12 cellular contexts compared by ENCODE assay signal in genomic region chr1:82485591-82486369, GRCh38.
A peak's percentile ranks its signal among the peaks of the same experiment; 100 is the strongest.
DNase-seq lines count a peak whose midpoint lies in the region; ATAC-seq, FAIRE-seq and TF ChIP-seq lines count a peak whose summit lies in the region.
"Had no signal": no experiment of that assay in that cellular context is flagged by ENCODE, and none has a peak within 500 bp of the region (broad histone marks: within the 10 kb centered on the region; RNA-seq: fewer than 3 reads in every experiment).

No MANE protein-coding gene starts in this region.

- TF ChIP-seq CTCF in RWPE2 (IDR thresholded peaks at IDR 0.05; ENCODE audit: poor library complexity, severe bottlenecking) = no peak

- no peak for TF ChIP-seq POLR2A in H54 (IDR thresholded peaks at IDR 0.05; ENCODE audit: low read depth, low read length)

- H3K9me3 Mint-ChIP-seq in activated naive CD4-positive, alpha-beta T cell treated with anti-CD3 and anti-CD28 coated beads, Interleukin-2, amount 50 U/mL, for 72 hours = no peaks in the 10 kb centered on the region

- H3K36me3 Mint-ChIP-seq in activated naive CD4-positive, alpha-beta T cell treated with anti-CD3 and anti-CD28 coated beads, Interleukin-2, amount 50 U/mL, for 72 hours = no peaks in the 10 kb centered on the region
- H3K36me3 Mint-ChIP-seq: natural killer cell treated with Interleukin-12 subunit alpha and Interleukin-12 subunit beta and Interleukin-15 and Interleukin-18, amount 100 ng/mL, for 72 hours had no signal

- no peak overlapping the region for H3K27ac Mint-ChIP-seq in activated naive CD4-positive, alpha-beta T cell treated with anti-CD3 and anti-CD28 coated beads, Interleukin-2, amount 50 U/mL, for 72 hours
- H3K27ac Mint-ChIP-seq: natural killer cell treated with Interleukin-12 subunit alpha and Interleukin-12 subunit beta and Interleukin-15 and Interleukin-18, amount 100 ng/mL, for 72 hours had no signal

- no peaks in the 10 kb centered on the region for H3K27me3 ChIP-seq in RWPE2 (ENCODE audit: insufficient read depth, poor library complexity, severe bottlenecking)

- no peaks in the 10 kb centered on the region for H3K9me3 ChIP-seq in RWPE2 (ENCODE audit: severe bottlenecking)

- no peak overlapping the region for H3K4me3 ChIP-seq in RWPE2 (ENCODE audit: severe bottlenecking)

- peak; percentile 33 for FAIRE-seq in H54 (lab: Jason Lieb, UNC)
- FAIRE-seq: endometrium had no signal

- DNase-seq in H54 (ENCODE audit: insufficient read length, low spot score) (peak; percentile 7), RWPE2 (ENCODE audit: low spot score) (no peak), globus pallidus (ENCODE audit: low spot score) (peak; percentile 11), pons (ENCODE audit: low spot score) (peak; percentile 26), activated gamma-delta T cell treated with Interleukin-2 at 50 U/mL for 16 hours (no peak)
- no peak for DNase-seq in activated naive CD4-positive, alpha-beta T cell treated with anti-CD3 and anti-CD28 coated beads, Interleukin-2, amount 50 U/mL, for 72 hours (ENCODE audit: low spot score in 2 of 2)
- DNase-seq: stimulated activated CD8-positive, alpha-beta memory T cell treated with anti-CD3 and anti-CD28 coated beads, Interleukin-4, amount 100 ng/mL, for 48 hours had no signal

- peaks cover 26% of the 10 kb centered on the region for H3K4me1 ChIP-seq in RWPE2 (ENCODE audit: insufficient read depth, poor library complexity, severe bottlenecking)

- ATAC-seq in RWPE2 (ENCODE audit: low read depth) (peak; percentile 92), HG02970 (IDR thresholded peaks at IDR 0.05; ENCODE audit: low FRiP score, unreplicated experiment) (no peak), GM19324 (IDR thresholded peaks at IDR 0.05; ENCODE audit: low FRiP score, unreplicated experiment) (no peak)
- no peak for ATAC-seq in activated naive CD4-positive, alpha-beta T cell treated with anti-CD3 and anti-CD28 coated beads, Interleukin-2, amount 50 U/mL, for 72 hours
- ATAC-seq: natural killer cell treated with Interleukin-12 subunit alpha and Interleukin-12 subunit beta and Interleukin-15 and Interleukin-18, amount 100 ng/mL, for 72 hours; Panc1 had no signal

- peak overlapping the region; percentile 61 for H3K27ac ChIP-seq in RWPE2 (ENCODE audit: poor library complexity, severe bottlenecking)

- H3K36me3 ChIP-seq in RWPE2 (ENCODE audit: low read depth) = no peaks in the 10 kb centered on the region

Comparison
In these comparisons a context has a peak if more than half of its experiments do, and no peak if none do; other contexts are left out.
1. DNase-seq: peak in H54 (single experiment), globus pallidus (single experiment) and pons (single experiment); none in RWPE2 (single experiment), activated gamma-delta T cell treated with Interleukin-2 at 50 U/mL for 16 hours (single experiment) and activated naive CD4-positive, alpha-beta T cell treated with anti-CD3 and anti-CD28 coated beads, Interleukin-2, amount 50 U/mL, for 72 hours (0 of 2).